Comparison of ENCODE assay signal across 13 cellular contexts in genomic region chr18:10798727-10799435, GRCh38.
DNase-seq lines count a peak whose midpoint lies in the region; ATAC-seq and TF ChIP-seq lines count a peak whose summit lies in the region.
"Had no signal": no experiment of that assay in that cellular context is flagged by ENCODE, and none has a peak within 500 bp of the region (broad histone marks: within the 10 kb centered on the region; RNA-seq: fewer than 3 reads in every experiment).

No MANE protein-coding gene starts in this region.

- no peaks in the 10 kb centered on the region for H3K9me2 ChIP-seq in PC-3 (replicated peaks; ENCODE audit: low read length)

- H2AFZ ChIP-seq in PC-3 (ENCODE audit: low read length) = no peak overlapping the region

- POLR2A ChIA-PET in PC-3 (lab: Charles Lee; ENCODE audit: unreplicated experiment) = no interaction called here

- TF ChIP-seq CTCF in AG10803 (conservative IDR thresholded peaks at IDR 0.05; ENCODE audit: low read length) = no peak
- no peak for TF ChIP-seq CTCF in left lung (IDR thresholded peaks at IDR 0.05)
- TF ChIP-seq CTCF in PC-3 (conservative IDR thresholded peaks at IDR 0.05; ENCODE audit: low read depth, low read length) = no peak

- H3K27ac ChIP-seq in left lung = peak overlapping the region in 1 of 2 donors; percentile 3
- no peak overlapping the region for H3K27ac ChIP-seq in PC-3 (ENCODE audit: low read length)
- H3K27ac ChIP-seq: adrenal gland, C4-2B, stomach had no signal

- H3K36me3 ChIP-seq in left lung = no peaks in the 10 kb centered on the region
- H3K36me3 ChIP-seq in PC-3 (ENCODE audit: low read depth, low read length) = no peaks in the 10 kb centered on the region
- H3K36me3 ChIP-seq: adrenal gland, stomach had no signal

- DNase-seq in AG10803 (ENCODE audit: low read depth) (peak; percentile 1), HuH-7 (ENCODE audit: low spot score) (peak; percentile 26), astrocyte of the hippocampus (ENCODE audit: low read depth, low spot score) (peak; percentile 12), left lung (no peak), midbrain (lab: John Stamatoyannopoulos, UW) (no peak), PC-3 (no peak)
- DNase-seq in stimulated activated CD4-positive, alpha-beta T cell treated with anti-CD3 and anti-CD28 coated beads, Interleukin-12 subunit alpha, Interleukin-12 subunit beta, amount 100 ng/mL, for 4 hours = no peak
- DNase-seq: adrenal gland, endodermal cell, immature natural killer cell, stomach had no signal

- H3K9me3 ChIP-seq in left lung (no peaks in the 10 kb centered on the region), PC-3 (ENCODE audit: low read length) (no peaks in the 10 kb centered on the region)
- H3K9me3 ChIP-seq: adrenal gland, stomach had no signal

- ATAC-seq in left lung = peak; percentile 82
- no peak for ATAC-seq in PC-3
- ATAC-seq in HG02981 (IDR thresholded peaks at IDR 0.05; ENCODE audit: unreplicated experiment) = no peak

- no peak overlapping the region for H3K9ac ChIP-seq in PC-3 (ENCODE audit: low read length)

- intact Hi-C loops in left lung (cut with DNase I) (no loop called here), PC-3 (cut with micrococcal nuclease) (no loop called here)

- H3K4me3 ChIP-seq in AG10803 (ENCODE audit: low read length) (no peak overlapping the region), left lung (no peak overlapping the region), PC-3 (ENCODE audit: low read length) (no peak overlapping the region)
- H3K4me3 ChIP-seq: adrenal gland, stomach had no signal

- no peaks in the 10 kb centered on the region for H3F3A ChIP-seq in PC-3 (ENCODE audit: low read length, unreplicated experiment)

- no peak overlapping the region for H3K4me2 ChIP-seq in PC-3 (ENCODE audit: low read length)

- BruUV-seq in PC-3 (replicated peaks; lab: Mats Ljungman, UMichigan) = no TSS peak

- peaks cover 0 to 2% of the 10 kb centered on the region in 2 donors for H3K4me1 ChIP-seq in left lung
- H3K4me1 ChIP-seq in PC-3 (ENCODE audit: insufficient read depth, low read length) = no peaks in the 10 kb centered on the region
- H3K4me1 ChIP-seq: adrenal gland had no signal

- H4K20me1 ChIP-seq in PC-3 (ENCODE audit: low read length) = no peaks in the 10 kb centered on the region

- H3K27me3 ChIP-seq in left lung = no peaks in the 10 kb centered on the region
- H3K27me3 ChIP-seq in PC-3 (ENCODE audit: low read length) = peaks cover 81% of the 10 kb centered on the region
- H3K27me3 ChIP-seq: adrenal gland, stomach had no signal

- no peaks in the 10 kb centered on the region for H3K79me2 ChIP-seq in PC-3 (ENCODE audit: low read length)

- CTCF ChIA-PET in PC-3 (lab: Charles Lee) = no interaction called here

Comparison
In these comparisons a context has a peak if more than half of its experiments do, and no peak if none do; other contexts are left out.
1. DNase-seq: peak in AG10803 (single experiment), HuH-7 (single experiment) and astrocyte of the hippocampus (single experiment); none in left lung (0 of 2), midbrain (single experiment), PC-3 (single experiment) and stimulated activated CD4-positive, alpha-beta T cell treated with anti-CD3 and anti-CD28 coated beads, Interleukin-12 subunit alpha, Interleukin-12 subunit beta, amount 100 ng/mL, for 4 hours (single experiment).